In the genomic region with DNA sequence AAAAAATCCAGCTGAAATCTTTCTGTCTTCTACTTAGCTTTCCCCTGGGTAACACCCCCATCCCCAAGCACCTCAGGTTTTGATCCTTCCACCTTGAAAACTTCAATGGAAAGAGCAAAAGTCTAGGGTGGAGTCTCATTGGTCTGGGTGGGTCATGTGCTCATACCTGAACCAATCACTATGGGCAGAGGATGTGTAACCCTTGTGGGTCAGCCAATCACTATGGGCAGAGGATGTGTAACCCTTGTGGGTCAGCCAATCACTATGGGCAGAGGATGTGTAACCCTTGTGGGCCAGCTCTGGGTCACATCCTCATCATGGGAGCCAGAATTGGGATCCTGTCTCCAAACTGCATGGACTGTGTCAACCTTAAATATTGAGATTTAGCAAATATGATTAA, we compare ENCODE assay signal across 1 cellular context.
TF ChIP-seq lines count a peak whose summit lies in the region.

No MANE protein-coding gene starts in this region.

TF ChIP-seq in IMR-90, 13 proteins besides CTCF, POLR2A, EP300 and RAD21 (continued from another document):
- no peak for TF ChIP-seq FOS (IDR thresholded peaks at IDR 0.05; ENCODE audit: low read depth, low read length)
